ENCODE assay signal across 12 cellular contexts in the genomic region with DNA sequence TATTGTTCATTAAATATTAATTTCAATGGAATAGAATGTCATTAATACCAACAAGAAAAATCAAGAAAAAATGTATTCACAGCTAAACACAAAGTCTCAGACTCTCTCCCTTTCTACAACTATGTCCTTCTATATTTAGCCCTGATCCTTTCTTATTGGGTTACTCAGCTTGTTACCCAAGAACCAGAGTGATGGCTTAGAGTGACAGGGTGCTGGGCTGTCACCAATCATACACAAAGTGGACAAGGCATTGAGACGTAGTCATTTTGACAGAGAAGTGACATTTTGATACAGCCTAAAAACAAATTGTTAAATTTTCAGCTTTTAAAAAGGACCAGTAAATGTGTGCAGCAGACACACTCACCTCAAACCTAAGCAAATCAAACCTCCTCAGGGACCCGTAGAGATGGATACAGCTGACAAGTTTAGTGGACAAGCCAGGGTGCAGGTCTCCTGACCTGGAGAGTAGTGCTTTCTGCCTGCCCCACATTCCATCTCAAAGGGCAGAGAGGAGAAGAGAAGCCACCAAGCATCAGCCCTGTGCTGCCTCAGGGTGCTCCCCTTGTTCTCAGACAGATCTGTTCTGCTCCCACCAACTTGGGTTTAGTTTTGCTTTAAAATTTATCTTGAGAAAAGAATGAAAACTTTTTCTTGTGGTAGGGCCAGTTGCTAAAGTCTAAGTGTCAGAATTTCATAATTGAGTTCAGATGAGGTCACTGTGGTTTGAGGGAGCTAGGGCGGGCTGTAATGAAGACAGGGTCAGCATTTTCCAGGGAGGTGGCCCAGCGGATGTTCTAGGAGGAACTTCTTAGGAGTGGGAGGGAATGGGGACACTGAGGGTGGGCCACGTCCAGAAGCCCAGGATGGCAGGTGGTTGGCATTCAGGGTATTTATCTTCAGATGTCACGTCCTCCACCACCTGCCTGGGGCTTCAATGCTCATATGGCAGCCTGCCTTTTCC.
DNase-seq lines count a peak whose midpoint lies in the region; ATAC-seq and TF ChIP-seq lines count a peak whose summit lies in the region.
"Had no signal": no experiment of that assay in that cellular context is flagged by ENCODE, and none has a peak within 500 bp of the region (broad histone marks: within the 10 kb centered on the region; RNA-seq: fewer than 3 reads in every experiment).

No MANE protein-coding gene starts in this region.

- intact Hi-C loops in heart left ventricle (cut with DNase I), result loop anchor here in 4 of 10 donors (5.0 kb wide), 2 partner anchors 37 to 42 kb away; no protein-coding TSS in a partner anchor

- WGBS in heart left ventricle, 4 donors, result 51 to 70% (median 63%) methylated on average over 6 of the region's 6 CpGs

- H3K9ac ChIP-seq in Loucy (ENCODE audit: low read depth, low read length, poor library complexity, severe bottlenecking) (peak overlapping the region; percentile 17), OCI-LY3 (ENCODE audit: low read length) (peak overlapping the region; percentile 25; the same call in 1 of the 2 replicates), skeletal muscle tissue (ENCODE audit: low read depth in 1 of 3, low read length in 3 of 3) (peak overlapping the region; percentile 32 to 57 (median 46))

- H2AFZ ChIP-seq in Loucy (ENCODE audit: low read length) (no peak overlapping the region), OCI-LY3 (ENCODE audit: low read depth, low read length) (peak overlapping the region; percentile 69)

- DNase-seq in heart left ventricle, result peak in 4 of 5 donors; percentile 41 to 60 (median 50)
- no peak for DNase-seq in activated CD4-positive, CD25-positive, alpha-beta regulatory T cell treated with anti-CD3 and anti-CD28 coated beads, Interleukin-2, amount 50 U/mL, for 72 hours
- no peak for DNase-seq in stimulated activated CD4-positive, alpha-beta T cell treated with anti-CD3 and anti-CD28 coated beads, Interleukin-4, amount 100 ng/mL, for 1 hour
- DNase-seq: activated CD4-positive, alpha-beta T cell treated with anti-CD3 and anti-CD28 coated beads for 1 hour; activated gamma-delta T cell treated with Interleukin-2 at 50 U/mL for 16 hours; NCI-H1694; uterus had no signal

- H4K20me1 ChIP-seq in Loucy (ENCODE audit: insufficient read depth, low read length, poor library complexity, severe bottlenecking) (no peaks in the 10 kb centered on the region), OCI-LY3 (ENCODE audit: insufficient read depth, low read length) (no peaks in the 10 kb centered on the region)

- H3K27ac ChIP-seq in OCI-LY3 (ENCODE audit: low read length) (peak overlapping the region; percentile 8), heart left ventricle (peak overlapping the region in 8 of 12 donors; percentile 48 to 87 (median 80)), skeletal muscle tissue (ENCODE audit: low read depth, low read length) (peak overlapping the region; percentile 81)
- H3K27ac ChIP-seq: uterus had no signal

- TF ChIP-seq CTCF in Loucy (conservative IDR thresholded peaks at IDR 0.05; ENCODE audit: low read length) (no peak), OCI-LY3 (IDR thresholded peaks at IDR 0.05; ENCODE audit: low read depth, low read length) (no peak), heart left ventricle (IDR thresholded peaks at IDR 0.05) (no peak)

- H3K27me3 ChIP-seq in Loucy (ENCODE audit: insufficient read depth, low read length, poor library complexity, severe bottlenecking) (no peaks in the 10 kb centered on the region), OCI-LY3 (ENCODE audit: low read depth, low read length) (no peaks in the 10 kb centered on the region), heart left ventricle (no peaks in the 10 kb centered on the region), skeletal muscle tissue (ENCODE audit: control insufficient read depth in 3 of 3, insufficient read depth in 3 of 3, low read length in 3 of 3) (no peaks in the 10 kb centered on the region)
- H3K27me3 ChIP-seq: uterus had no signal

- peak; percentile 21 to 76 (median 54) for ATAC-seq in heart left ventricle
- no peak for ATAC-seq in HG03460 (IDR thresholded peaks at IDR 0.05; ENCODE audit: unreplicated experiment)

- H3K36me3 ChIP-seq in Loucy (ENCODE audit: insufficient read depth, low read length), result no peaks in the 10 kb centered on the region
- no peaks in the 10 kb centered on the region for H3K36me3 ChIP-seq in OCI-LY3 (replicated peaks; ENCODE audit: low read depth, low read length)
- no peaks in the 10 kb centered on the region for H3K36me3 ChIP-seq in heart left ventricle
- no peaks in the 10 kb centered on the region for H3K36me3 ChIP-seq in skeletal muscle tissue (ENCODE audit: control insufficient read depth in 3 of 3, insufficient read depth in 3 of 3, low read length in 3 of 3)
- H3K36me3 ChIP-seq: uterus had no signal

- H3K4me3 ChIP-seq in Loucy (ENCODE audit: low read length, poor library complexity, severe bottlenecking) (no peak overlapping the region), OCI-LY3 (ENCODE audit: low read length) (no peak overlapping the region), heart left ventricle (peak overlapping the region in 1 of 12 donors; percentile 27), skeletal muscle tissue (ENCODE audit: low read length in 3 of 3) (peak overlapping the region in 1 of 3 donors; percentile 7)
- H3K4me3 ChIP-seq: coronary artery, uterus had no signal

- no peaks in the 10 kb centered on the region for H3K79me2 ChIP-seq in Loucy (ENCODE audit: insufficient read depth, low read length)
- no peaks in the 10 kb centered on the region for H3K79me2 ChIP-seq in OCI-LY3 (ENCODE audit: low read length)

- peaks cover 67% of the 10 kb centered on the region for H3K4me1 ChIP-seq in Loucy (ENCODE audit: insufficient read depth, low read length, poor library complexity, severe bottlenecking)
- H3K4me1 ChIP-seq in OCI-LY3 (ENCODE audit: low read length), result peaks cover 65% of the 10 kb centered on the region
- peaks cover 3 to 69% (median 41%) of the 10 kb centered on the region in 12 donors for H3K4me1 ChIP-seq in heart left ventricle
- H3K4me1 ChIP-seq in skeletal muscle tissue (ENCODE audit: control insufficient read depth in 3 of 3, insufficient read depth in 3 of 3, low read length in 3 of 3), result peaks cover 35 to 38% (median 38%) of the 10 kb centered on the region in 3 donors

- no peaks in the 10 kb centered on the region for H3K9me2 ChIP-seq in Loucy (replicated peaks; ENCODE audit: low read depth, low read length)

- peaks cover 5% of the 10 kb centered on the region; the same call in 1 of the 2 replicates for H3F3A ChIP-seq in Loucy (ENCODE audit: low read depth)

- peak overlapping the region; percentile 25 for H3K4me2 ChIP-seq in Loucy (ENCODE audit: low read depth, low read length, poor library complexity, severe bottlenecking)
- peak overlapping the region; percentile 28 for H3K4me2 ChIP-seq in OCI-LY3 (ENCODE audit: low read length)

- TF ChIP-seq POLR2A in heart left ventricle (IDR thresholded peaks at IDR 0.05), result no peak

- no peaks in the 10 kb centered on the region for H3K9me3 ChIP-seq in Loucy (ENCODE audit: insufficient read depth, low read depth, low read length)
- H3K9me3 ChIP-seq in OCI-LY3 (ENCODE audit: insufficient read depth, low read length), result no peaks in the 10 kb centered on the region
- no peaks in the 10 kb centered on the region for H3K9me3 ChIP-seq in heart left ventricle
- H3K9me3 ChIP-seq in skeletal muscle tissue (ENCODE audit: control insufficient read depth in 3 of 3, low read length in 3 of 3), result no peaks in the 10 kb centered on the region
- H3K9me3 ChIP-seq: uterus had no signal

Comparison
In these comparisons a context has a peak if more than half of its experiments do, and no peak if none do; other contexts are left out.
1. H3K27ac ChIP-seq: peak in every context shown above with its lines; median percentile 81 in skeletal muscle tissue; 80 in heart left ventricle; 8 in OCI-LY3.
2. DNase-seq: peak in heart left ventricle (4 of 5); none in activated CD4-positive, CD25-positive, alpha-beta regulatory T cell treated with anti-CD3 and anti-CD28 coated beads, Interleukin-2, amount 50 U/mL, for 72 hours (single experiment) and stimulated activated CD4-positive, alpha-beta T cell treated with anti-CD3 and anti-CD28 coated beads, Interleukin-4, amount 100 ng/mL, for 1 hour (single experiment).
3. Peak in every context shown above with its lines, with median percentiles within 50 percentile points of each other: H3K9ac ChIP-seq.